In genomic region chr18:39841133-39842041, GRCh38 we compare ENCODE assay signal across 1 cellular context.
TF ChIP-seq lines count a peak whose summit lies in the region.

No MANE protein-coding gene starts in this region.

TF ChIP-seq in HepG2, 621 proteins besides CTCF, POLR2A, EP300 and RAD21 (continued from another document):
- peak; percentile 65; the same call in 1 of the 2 replicates for TF ChIP-seq ZNF414 (CRISPR knock-in tag; IDR thresholded peaks at IDR 0.05)
- TF ChIP-seq KAT8 (CRISPR knock-in tag; IDR thresholded peaks at IDR 0.05) = 0 out of 2 replicates have a peak, but pooled peaks have one; percentile 22
- no peak for TF ChIP-seq ZNF644 (CRISPR knock-in tag; IDR thresholded peaks at IDR 0.05; ENCODE audit: low read depth)
- 0 out of 2 replicates have a peak, but pooled peaks have one; percentile 18 for TF ChIP-seq FOXJ3 (CRISPR knock-in tag; IDR thresholded peaks at IDR 0.05; ENCODE audit: borderline replicate concordance)
- no peak for TF ChIP-seq EHMT2 (IDR thresholded peaks at IDR 0.05; ENCODE audit: borderline replicate concordance, low read depth, low read length)
- TF ChIP-seq ZNF570 (CRISPR knock-in tag; IDR thresholded peaks at IDR 0.05; ENCODE audit: borderline replicate concordance) = no peak
- TF ChIP-seq ZNF891 (CRISPR knock-in tag; IDR thresholded peaks at IDR 0.05) = peak; percentile 68; the same call in 1 of the 2 replicates
- TF ChIP-seq ZNF619 (CRISPR knock-in tag; IDR thresholded peaks at IDR 0.05) = 0 out of 2 replicates have a peak, but pooled peaks have one; percentile 52
- TF ChIP-seq ZFP91 (CRISPR knock-in tag; IDR thresholded peaks at IDR 0.05; ENCODE audit: borderline replicate concordance) = peak; percentile 37; the same call in 1 of the 2 replicates
- TF ChIP-seq ARID5B (CRISPR knock-in tag; IDR thresholded peaks at IDR 0.05) = peak; percentile 39
- TF ChIP-seq IKZF4 (CRISPR knock-in tag; IDR thresholded peaks at IDR 0.05; ENCODE audit: borderline replicate concordance, low read depth, not compliant biosample characterization) = no peak
- TF ChIP-seq RFX3 (CRISPR knock-in tag; IDR thresholded peaks at IDR 0.05) = peak; percentile 22; the same call in 1 of the 2 replicates
- peak; percentile 43; the same call in 1 of the 2 replicates for TF ChIP-seq ZGPAT (CRISPR knock-in tag; IDR thresholded peaks at IDR 0.05)
- TF ChIP-seq DMAP1 (CRISPR knock-in tag; IDR thresholded peaks at IDR 0.05) = 0 out of 2 replicates have a peak, but pooled peaks have one; percentile 28
- TF ChIP-seq ZNF225 (CRISPR knock-in tag; IDR thresholded peaks at IDR 0.05) = peak; percentile 60; the same call in 1 of the 2 replicates
- TF ChIP-seq CC2D1A (CRISPR knock-in tag; IDR thresholded peaks at IDR 0.05) = no peak
- TF ChIP-seq BCL6 (CRISPR knock-in tag; IDR thresholded peaks at IDR 0.05) = peak; percentile 48
- TF ChIP-seq UBTF (CRISPR knock-in tag; IDR thresholded peaks at IDR 0.05) = peak; percentile 59
- TF ChIP-seq ARID4A (CRISPR knock-in tag; IDR thresholded peaks at IDR 0.05; ENCODE audit: borderline replicate concordance) = peak; percentile 27; the same call in 1 of the 2 replicates
- TF ChIP-seq ZNF501 (CRISPR knock-in tag; IDR thresholded peaks at IDR 0.05) = peak; percentile 80
- TF ChIP-seq MYC (CRISPR knock-in tag; IDR thresholded peaks at IDR 0.05; ENCODE audit: borderline replicate concordance) = 0 out of 2 replicates have a peak, but pooled peaks have one; percentile 50
- peak; percentile 77 for TF ChIP-seq XRCC5 (optimal IDR thresholded peaks at IDR 0.05; ENCODE audit: low read length)
- no peak; the same call in 1 of the 2 replicates for TF ChIP-seq POGZ (CRISPR knock-in tag; IDR thresholded peaks at IDR 0.05)
- TF ChIP-seq ZBTB43 (CRISPR knock-in tag; conservative IDR thresholded peaks at IDR 0.05) = no peak
- 0 out of 2 replicates have a peak, but pooled peaks have one; percentile 18 for TF ChIP-seq ZNF605 (CRISPR knock-in tag; IDR thresholded peaks at IDR 0.05)
- TF ChIP-seq MTF2 (CRISPR knock-in tag; IDR thresholded peaks at IDR 0.05; ENCODE audit: borderline replicate concordance) = peak; percentile 96; the same call in 1 of the 2 replicates
